ENCODE assay signal across 32 cellular contexts in the genomic region with DNA sequence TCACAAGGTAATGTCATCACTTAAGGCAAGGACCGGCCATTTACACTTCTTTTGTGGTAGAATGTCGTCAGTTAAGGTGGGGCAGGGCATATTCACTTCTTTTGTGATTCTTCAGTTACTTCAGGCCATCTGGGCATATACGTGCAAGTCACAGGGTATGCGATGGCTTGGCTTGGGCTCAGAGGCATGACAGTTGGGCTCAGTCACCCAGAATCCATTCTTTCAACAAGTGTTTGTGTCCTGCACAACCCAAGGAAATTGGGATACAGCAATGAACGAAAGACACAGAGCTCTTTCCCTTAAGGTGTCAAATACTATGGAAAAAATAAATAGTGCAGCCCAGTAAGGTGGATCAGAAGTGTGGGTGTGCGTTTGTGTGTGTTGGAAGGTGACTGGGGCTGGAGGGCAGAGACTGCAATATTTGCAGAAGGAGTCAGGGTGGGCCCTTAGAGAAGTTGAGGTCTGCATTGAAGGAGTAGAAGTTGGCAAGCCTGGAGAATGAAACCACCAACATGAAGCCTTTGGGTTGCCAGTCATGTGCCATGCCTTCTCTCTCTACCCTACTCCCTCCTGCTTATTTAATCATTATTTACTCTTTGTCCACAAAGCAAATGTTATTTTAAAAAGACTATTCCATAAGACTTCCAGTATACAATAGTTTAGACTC.
"Had no signal": no experiment of that assay in that cellular context is flagged by ENCODE, and none has a peak within 500 bp of the region (broad histone marks: within the 10 kb centered on the region; RNA-seq: fewer than 3 reads in every experiment).

No MANE protein-coding gene starts in this region.

- ATAC-seq: activated CD8-positive, alpha-beta T cell treated with anti-CD3 and anti-CD28 coated beads for 36 hours; activated naive CD8-positive, alpha-beta T cell treated with anti-CD3 and anti-CD28 coated beads, Interleukin-2, amount 50 U/mL, for 24 hours; esophagus mucosa; heart right ventricle; natural killer cell; psoas muscle; stimulated activated memory B cell treated with anti-CD40 and anti-IgM and Interleukin-4, amounts not matched to agents 10 μg/mL and 1 μg/mL and 100 μg/mL, for 72 hours; stimulated activated naive CD8-positive, alpha-beta T cell treated with anti-CD3 and anti-CD28 coated beads, Interleukin-15, amount 100 ng/mL, for 72 hours had no signal

- H3K9ac ChIP-seq: neural progenitor cell, parathyroid adenoma had no signal

- H3K9me3 ChIP-seq: heart right ventricle, left ventricle myocardium inferior, psoas muscle, sigmoid colon, vagina had no signal

- H3K27ac Mint-ChIP-seq: activated CD4-positive, alpha-beta T cell treated with anti-CD3 and anti-CD28 coated beads, Interleukin-2, amount 10 ng/mL, durations not matched to agents 7 days and 5 days; activated CD8-positive, alpha-beta T cell treated with anti-CD3 and anti-CD28 coated beads for 36 hours; activated naive CD4-positive, alpha-beta T cell treated with anti-CD3 and anti-CD28 coated beads, Interleukin-2, amount 50 U/mL, for 24 hours; activated naive CD8-positive, alpha-beta T cell treated with anti-CD3 and anti-CD28 coated beads, Interleukin-2, amount 50 U/mL, for 24 hours; activated T-helper 2 cell treated with anti-CD3 and anti-CD28 coated beads, Interferon-gamma antibody, Interleukin-2, Interleukin-4, amounts not matched to agents 10 μg/mL and 5 μg/mL and 100 μg/mL, durations not matched to agents 14 hours and 24 hours and 36 hours; dendritic cell treated with granulocyte-macrophage colony-stimulating factor and Interleukin-4, amounts not matched to agents 40 ng/mL and 50 ng/mL, for 4 days; endodermal cell; natural killer cell; neural progenitor cell; stimulated activated memory B cell treated with anti-CD40 and anti-IgM and Interleukin-4, amounts not matched to agents 10 μg/mL and 1 μg/mL and 100 μg/mL, for 72 hours; stimulated activated naive CD8-positive, alpha-beta T cell treated with anti-CD3 and anti-CD28 coated beads, Interleukin-15, amount 100 ng/mL, for 72 hours; type B pancreatic cell had no signal

- H3K27ac ChIP-seq: heart right ventricle, left ventricle myocardium inferior, neural progenitor cell, parathyroid adenoma, psoas muscle, sigmoid colon, vagina, VCaP had no signal

- H3K4me2 ChIP-seq: neural progenitor cell had no signal

- H3K9me3 Mint-ChIP-seq: activated CD4-positive, alpha-beta T cell treated with anti-CD3 and anti-CD28 coated beads, Interleukin-2, amount 10 ng/mL, durations not matched to agents 7 days and 5 days; activated CD8-positive, alpha-beta T cell treated with anti-CD3 and anti-CD28 coated beads for 36 hours; activated naive CD4-positive, alpha-beta T cell treated with anti-CD3 and anti-CD28 coated beads, Interleukin-2, amount 50 U/mL, for 24 hours; activated naive CD8-positive, alpha-beta T cell treated with anti-CD3 and anti-CD28 coated beads, Interleukin-2, amount 50 U/mL, for 24 hours; activated T-helper 2 cell treated with anti-CD3 and anti-CD28 coated beads, Interferon-gamma antibody, Interleukin-2, Interleukin-4, amounts not matched to agents 10 μg/mL and 5 μg/mL and 100 μg/mL, durations not matched to agents 14 hours and 24 hours and 36 hours; central memory CD8-positive, alpha-beta T cell; dendritic cell treated with granulocyte-macrophage colony-stimulating factor and Interleukin-4, amounts not matched to agents 40 ng/mL and 50 ng/mL, for 4 days; natural killer cell; neural progenitor cell; stimulated activated memory B cell treated with anti-CD40 and anti-IgM and Interleukin-4, amounts not matched to agents 10 μg/mL and 1 μg/mL and 100 μg/mL, for 72 hours; type B pancreatic cell had no signal

- H3K27me3 ChIP-seq: heart right ventricle, neural progenitor cell, sigmoid colon, vagina had no signal

- H3K4me3 ChIP-seq: heart right ventricle, left ventricle myocardium inferior, lung, neural progenitor cell, psoas muscle, sigmoid colon, vagina had no signal

- H3K79me2 ChIP-seq: parathyroid adenoma had no signal

- H3K4me1 ChIP-seq: heart right ventricle, left ventricle myocardium inferior, neural progenitor cell, parathyroid adenoma, psoas muscle, sigmoid colon, vagina had no signal

- DNase-seq: activated CD4-positive, alpha-beta T cell treated with anti-CD3 and anti-CD28 coated beads, Interleukin-2, amount 10 ng/mL, durations not matched to agents 7 days and 5 days; activated CD4-positive, CD25-positive, alpha-beta regulatory T cell treated with anti-CD3 and anti-CD28 coated beads, Interleukin-2, amount 50 U/mL, for 72 hours; activated CD8-positive, alpha-beta T cell treated with anti-CD3 and anti-CD28 coated beads for 36 hours; activated naive CD8-positive, alpha-beta T cell treated with anti-CD3 and anti-CD28 coated beads, Interleukin-2, amount 50 U/mL, for 24 hours; activated T-cell treated with anti-CD3 and anti-CD28 coated beads, Interleukin-2, amount 50 U/mL, for 48 hours; endodermal cell; foreskin fibroblast; heart right ventricle; left ventricle myocardium inferior; mesendoderm; natural killer cell; occipital lobe; psoas muscle; sigmoid colon; small intestine; stimulated activated CD4-positive, alpha-beta T cell treated with anti-CD3 and anti-CD28 coated beads, Interleukin-1b, Interleukin-23, amount 100 ng/mL, for 48 hours; stimulated activated CD4-positive, alpha-beta T cell treated with anti-CD3 and anti-CD28 coated beads, Interleukin-4, amount 100 ng/mL, for 4 hours; stimulated activated CD8-positive, alpha-beta memory T cell treated with anti-CD3 and anti-CD28 coated beads, Interleukin-4, amount 100 ng/mL, for 48 hours; stimulated activated naive CD8-positive, alpha-beta T cell treated with anti-CD3 and anti-CD28 coated beads, Interleukin-15, amount 100 ng/mL, for 72 hours; substantia nigra had no signal

- H3K36me3 ChIP-seq: heart right ventricle, left ventricle myocardium inferior, neural progenitor cell, sigmoid colon, vagina had no signal

- H3K4me3 Mint-ChIP-seq: activated CD4-positive, alpha-beta T cell treated with anti-CD3 and anti-CD28 coated beads, Interleukin-2, amount 10 ng/mL, durations not matched to agents 7 days and 5 days; activated CD8-positive, alpha-beta T cell treated with anti-CD3 and anti-CD28 coated beads for 36 hours; activated naive CD4-positive, alpha-beta T cell treated with anti-CD3 and anti-CD28 coated beads, Interleukin-2, amount 50 U/mL, for 24 hours; activated naive CD8-positive, alpha-beta T cell treated with anti-CD3 and anti-CD28 coated beads, Interleukin-2, amount 50 U/mL, for 24 hours; central memory CD8-positive, alpha-beta T cell; dendritic cell treated with granulocyte-macrophage colony-stimulating factor and Interleukin-4, amounts not matched to agents 40 ng/mL and 50 ng/mL, for 4 days; natural killer cell; neural progenitor cell; stimulated activated memory B cell treated with anti-CD40 and anti-IgM and Interleukin-4, amounts not matched to agents 10 μg/mL and 1 μg/mL and 100 μg/mL, for 72 hours; stimulated activated naive CD8-positive, alpha-beta T cell treated with anti-CD3 and anti-CD28 coated beads, Interleukin-15, amount 100 ng/mL, for 72 hours; type B pancreatic cell had no signal

- H3K4me1 Mint-ChIP-seq: activated CD4-positive, alpha-beta T cell treated with anti-CD3 and anti-CD28 coated beads, Interleukin-2, amount 10 ng/mL, durations not matched to agents 7 days and 5 days; activated naive CD4-positive, alpha-beta T cell treated with anti-CD3 and anti-CD28 coated beads, Interleukin-2, amount 50 U/mL, for 24 hours; activated naive CD8-positive, alpha-beta T cell treated with anti-CD3 and anti-CD28 coated beads, Interleukin-2, amount 50 U/mL, for 24 hours; central memory CD8-positive, alpha-beta T cell; natural killer cell; neural progenitor cell; stimulated activated memory B cell treated with anti-CD40 and anti-IgM and Interleukin-4, amounts not matched to agents 10 μg/mL and 1 μg/mL and 100 μg/mL, for 72 hours; stimulated activated naive CD8-positive, alpha-beta T cell treated with anti-CD3 and anti-CD28 coated beads, Interleukin-15, amount 100 ng/mL, for 72 hours had no signal

- H2AFZ ChIP-seq: neural progenitor cell, parathyroid adenoma had no signal

- H3K36me3 Mint-ChIP-seq: activated naive CD4-positive, alpha-beta T cell treated with anti-CD3 and anti-CD28 coated beads, Interleukin-2, amount 50 U/mL, for 24 hours; natural killer cell; neural progenitor cell; stimulated activated memory B cell treated with anti-CD40 and anti-IgM and Interleukin-4, amounts not matched to agents 10 μg/mL and 1 μg/mL and 100 μg/mL, for 72 hours; type B pancreatic cell had no signal

- H3K27me3 Mint-ChIP-seq: activated CD8-positive, alpha-beta T cell treated with anti-CD3 and anti-CD28 coated beads for 36 hours; stimulated activated memory B cell treated with anti-CD40 and anti-IgM and Interleukin-4, amounts not matched to agents 10 μg/mL and 1 μg/mL and 100 μg/mL, for 72 hours had no signal
